Comparison of ENCODE assay signal across 8 cellular contexts in genomic region chr20:5557123-5557522, GRCh38. TPM values are rescaled to one million over a fixed set of nuclear protein-coding genes. Genes with fewer than 3 reads are reported as not detected.
DNase-seq lines count a peak whose midpoint lies in the region; ATAC-seq, FAIRE-seq and TF ChIP-seq lines count a peak whose summit lies in the region.

No MANE protein-coding gene starts in this region.

- no peak overlapping the region for H3K27ac ChIP-seq in pancreas
- H3K27ac ChIP-seq in sigmoid colon: no peak overlapping the region

- H3K27me3 ChIP-seq in pancreas (no peaks in the 10 kb centered on the region), sigmoid colon (no peaks in the 10 kb centered on the region)

- ATAC-seq in pancreas (peak in 3 of 4 donors; percentile 74 to 82 (median 80)), GM21390 (IDR thresholded peaks at IDR 0.05; ENCODE audit: unreplicated experiment) (no peak)

- TF ChIP-seq CTCF in pancreas (IDR thresholded peaks at IDR 0.05) (peak in 3 of 4 donors; percentile 18 to 26 (median 19)), sigmoid colon (IDR thresholded peaks at IDR 0.05) (peak in 2 of 4 experiments; percentile 24 to 37)

- H3K9me3 ChIP-seq in pancreas: no peaks in the 10 kb centered on the region
- no peaks in the 10 kb centered on the region for H3K9me3 ChIP-seq in sigmoid colon

- H3K36me3 ChIP-seq in pancreas (peaks cover 0 to 25% (median 4%) of the 10 kb centered on the region in 3 donors), sigmoid colon (peaks cover 0 to 86% (median 8%) of the 10 kb centered on the region in 4 donors)

- TF ChIP-seq EP300 in sigmoid colon (IDR thresholded peaks at IDR 0.05): no peak

- DNase-seq in D341Med (ENCODE audit: low spot score): peak; percentile 64
- DNase-seq in H4 (ENCODE audit: low spot score): peak; percentile 33
- DNase-seq in NCI-H510A (lab: John Stamatoyannopoulos, UW): peak; percentile 8
- DNase-seq in activated CD8-positive, alpha-beta memory T cell treated with anti-CD3 and anti-CD28 coated beads, Interleukin-2, amount 50 U/mL, for 4 hours: peak; percentile 49
- DNase-seq in fibroblast of gingiva (ENCODE audit: low read depth): peak; percentile 23
- peak in 1 of 6 donors; percentile 39 for DNase-seq in pancreas
- DNase-seq in sigmoid colon: no peak

- H3K4me3 ChIP-seq in pancreas (no peak overlapping the region), sigmoid colon (no peak overlapping the region)

- intact Hi-C loops in pancreas (cut with DNase I): no loop called here
- intact Hi-C loops in sigmoid colon (cut with DNase I): no loop called here

- no peaks in the 10 kb centered on the region for H3K4me1 ChIP-seq in pancreas
- no peaks in the 10 kb centered on the region for H3K4me1 ChIP-seq in sigmoid colon

- no peak for FAIRE-seq in pancreas (lab: Jason Lieb, UNC)

- 36 to 38% methylated on average over 1 of the region's 1 CpG for WGBS in pancreas, 2 donors
- WGBS in sigmoid colon, 2 donors: 7 to 22% methylated on average over 1 of the region's 1 CpG

- no peak for TF ChIP-seq POLR2A in sigmoid colon (IDR thresholded peaks at IDR 0.05)

RNA-seq across cellular contexts. Expression of gene GPCPD1, which starts 53.7 kb away (rescaled TPM):
- total RNA-seq in H4 (2014; rRNA removed; shearing (Covaris generic)): 1.4 and 4.5 TPM in 2 replicates
- total RNA-seq in pancreas (10 to 100 TPM in 5 of 6 donors, 1 to 10 TPM in 1; 9.3 to 17.6 (median 10.9) TPM), sigmoid colon (10 to 100 TPM; 15.2 to 22.1 (median 15.8) TPM)
- polyA plus RNA-seq in pancreas (10 to 100 TPM in 1 of 2 donors, 1 to 10 TPM in 1; 7.0 to 11.2 TPM), sigmoid colon (10 to 100 TPM in 1 of 3 donors, 1 to 10 TPM in 2; 6.0 to 17.0 (median 6.9) TPM)
